24 cellular contexts compared by ENCODE assay signal in genomic region chr2:229836847-229837246, GRCh38.
DNase-seq lines count a peak whose midpoint lies in the region; ATAC-seq and TF ChIP-seq lines count a peak whose summit lies in the region.
"Had no signal": no experiment of that assay in that cellular context is flagged by ENCODE, and none has a peak within 500 bp of the region (broad histone marks: within the 10 kb centered on the region; RNA-seq: fewer than 3 reads in every experiment).

No MANE protein-coding gene starts in this region.

- H3K4me1 ChIP-seq in DND-41 (ENCODE audit: insufficient read depth, low read length) = peaks cover 30% of the 10 kb centered on the region
- no peaks in the 10 kb centered on the region for H3K4me1 ChIP-seq in trophoblast cell (ENCODE audit: control insufficient read depth in 1 of 2, insufficient read depth in 2 of 2, low read length in 2 of 2)
- H3K4me1 ChIP-seq in foreskin keratinocyte = no peaks in the 10 kb centered on the region
- peaks cover 5% of the 10 kb centered on the region for H3K4me1 ChIP-seq in prostate gland (replicated peaks)
- H3K4me1 ChIP-seq: uterus had no signal

- no peaks in the 10 kb centered on the region for H3K9me3 ChIP-seq in DND-41 (ENCODE audit: insufficient read depth, low read length, severe bottlenecking)
- H3K9me3 ChIP-seq in trophoblast cell (ENCODE audit: insufficient read depth, low read depth, low read length) = no peaks in the 10 kb centered on the region
- H3K9me3 ChIP-seq in prostate gland = no peaks in the 10 kb centered on the region
- H3K9me3 ChIP-seq: thoracic aorta, uterus had no signal

- peaks cover 35% of the 10 kb centered on the region for H3K79me2 ChIP-seq in DND-41 (ENCODE audit: insufficient read depth, low read length)
- no peaks in the 10 kb centered on the region for H3K79me2 ChIP-seq in trophoblast cell (ENCODE audit: control insufficient read depth, insufficient read depth, low read length, poor library complexity)

- no peak overlapping the region for H3K23ac ChIP-seq in trophoblast cell (ENCODE audit: low read length)

- H2BK5ac ChIP-seq in trophoblast cell (ENCODE audit: low read depth, low read length, poor library complexity) = no peak overlapping the region

- H3K4me3 Mint-ChIP-seq in activated naive CD8-positive, alpha-beta T cell = peak overlapping the region; percentile 67
- no peak overlapping the region for H3K4me3 Mint-ChIP-seq in activated naive CD8-positive, alpha-beta T cell treated with anti-CD3 and anti-CD28 coated beads, Interleukin-2, amount 50 U/mL, for 24 hours
- no peak overlapping the region for H3K4me3 Mint-ChIP-seq in central memory CD8-positive, alpha-beta T cell

- H3K4me2 ChIP-seq in DND-41 (ENCODE audit: insufficient read depth, low read length) = no peak overlapping the region
- H3K4me2 ChIP-seq in trophoblast cell (ENCODE audit: low read length) = no peak overlapping the region

- H4K8ac ChIP-seq in trophoblast cell (ENCODE audit: low read depth, low read length) = no peak overlapping the region

- no peaks in the 10 kb centered on the region for H3K79me1 ChIP-seq in trophoblast cell (ENCODE audit: low read length)

- WGBS in trophoblast cell (ENCODE audit: extremely low coverage, insufficient coverage, insufficient read length) = no CpG with 5 or more reads among the region's 7 CpGs
- 75% methylated on average over 7 of the region's 7 CpGs for WGBS in prostate gland

- TF ChIP-seq CTCF in DND-41 (IDR thresholded peaks at IDR 0.05; ENCODE audit: borderline replicate concordance, extremely low read depth, low read length, poor library complexity, severe bottlenecking) (no peak), foreskin keratinocyte (conservative IDR thresholded peaks at IDR 0.05) (no peak), prostate gland (IDR thresholded peaks at IDR 0.05) (no peak)

- intact Hi-C loops in prostate gland (cut with DNase I) = no loop called here

- no peak overlapping the region for H2BK120ac ChIP-seq in trophoblast cell (ENCODE audit: insufficient read depth, low read length, poor library complexity)

- TF ChIP-seq POLR2A in prostate gland (IDR thresholded peaks at IDR 0.05) = no peak

- H3K36me3 ChIP-seq in DND-41 (ENCODE audit: insufficient read depth, low read length) (peaks cover 47% of the 10 kb centered on the region), trophoblast cell (ENCODE audit: control insufficient read depth in 1 of 2, insufficient read depth in 2 of 2, low read length in 2 of 2) (peaks cover 10 to 14% of the 10 kb centered on the region in 2 experiments), prostate gland (no peaks in the 10 kb centered on the region)
- H3K36me3 ChIP-seq: uterus had no signal

- H2AFZ ChIP-seq in DND-41 (ENCODE audit: low read depth, low read length) = no peak overlapping the region
- no peak overlapping the region for H2AFZ ChIP-seq in trophoblast cell (ENCODE audit: insufficient read depth, low read length, poor library complexity)

- peak overlapping the region; percentile 46 for H3K4ac ChIP-seq in trophoblast cell (ENCODE audit: low read depth, low read length)

- no peak overlapping the region for H4K91ac ChIP-seq in trophoblast cell (ENCODE audit: low read depth, low read length)

- DNase-seq in activated naive CD8-positive, alpha-beta T cell treated with anti-CD3 and anti-CD28 coated beads, Interleukin-2, amount 50 U/mL, for 24 hours = no peak
- DNase-seq in DND-41 = no peak
- no peak for DNase-seq in central memory CD8-positive, alpha-beta T cell (ENCODE audit: low spot score in 2 of 2)
- DNase-seq in trophoblast cell = no peak
- no peak for DNase-seq in foreskin keratinocyte
- DNase-seq in prostate gland (ENCODE audit: low spot score) = no peak
- DNase-seq: activated CD8-positive, alpha-beta memory T cell treated with anti-CD3 and anti-CD28 coated beads for 24 hours; brain microvascular endothelial cell; effector memory CD4-positive, alpha-beta T cell; left cardiac atrium; NCI-H1436; NCI-H2081 treated with DMSO at 0.1 percent for 48 hours; NCI-H345; NCI-H748 treated with DMSO at 0.1 percent for 48 hours; SIG-M5; stimulated activated naive CD4-positive, alpha-beta T cell; uterus had no signal

- H3K9ac ChIP-seq in DND-41 (ENCODE audit: low read depth, low read length) (no peak overlapping the region), trophoblast cell (ENCODE audit: low read length) (no peak overlapping the region)

- no peak overlapping the region for H2AK5ac ChIP-seq in trophoblast cell (ENCODE audit: low read length)

- H3K4me3 ChIP-seq in DND-41 (ENCODE audit: low read depth in 1 of 2, low read length in 2 of 2) = no peak overlapping the region
- no peak overlapping the region for H3K4me3 ChIP-seq in trophoblast cell (ENCODE audit: low read depth, low read length)
- H3K4me3 ChIP-seq in prostate gland = no peak overlapping the region
- H3K4me3 ChIP-seq: GM12878, thoracic aorta, uterus had no signal

- H3K36me3 Mint-ChIP-seq in activated naive CD8-positive, alpha-beta T cell = peaks cover 9% of the 10 kb centered on the region
- peaks cover 44% of the 10 kb centered on the region for H3K36me3 Mint-ChIP-seq in activated naive CD8-positive, alpha-beta T cell treated with anti-CD3 and anti-CD28 coated beads, Interleukin-2, amount 50 U/mL, for 24 hours (ENCODE audit: low read depth)
- peaks cover 28% of the 10 kb centered on the region for H3K36me3 Mint-ChIP-seq in central memory CD8-positive, alpha-beta T cell (ENCODE audit: insufficient read depth)

- H3K4me1 Mint-ChIP-seq in activated naive CD8-positive, alpha-beta T cell (ENCODE audit: low read depth) = peaks cover 72% of the 10 kb centered on the region
- H3K4me1 Mint-ChIP-seq in activated naive CD8-positive, alpha-beta T cell treated with anti-CD3 and anti-CD28 coated beads, Interleukin-2, amount 50 U/mL, for 24 hours = peaks cover 51% of the 10 kb centered on the region
- H3K4me1 Mint-ChIP-seq in central memory CD8-positive, alpha-beta T cell = peaks cover 46% of the 10 kb centered on the region

- no peaks in the 10 kb centered on the region for H3K27me3 Mint-ChIP-seq in activated naive CD8-positive, alpha-beta T cell
- H3K27me3 Mint-ChIP-seq in activated naive CD8-positive, alpha-beta T cell treated with anti-CD3 and anti-CD28 coated beads, Interleukin-2, amount 50 U/mL, for 24 hours = no peaks in the 10 kb centered on the region
- H3K27me3 Mint-ChIP-seq in central memory CD8-positive, alpha-beta T cell = no peaks in the 10 kb centered on the region

- H3K18ac ChIP-seq in trophoblast cell (ENCODE audit: low read length) = no peak overlapping the region

- H3K9me3 Mint-ChIP-seq in activated naive CD8-positive, alpha-beta T cell (ENCODE audit: low read depth) = no peaks in the 10 kb centered on the region
- H3K9me3 Mint-ChIP-seq in activated naive CD8-positive, alpha-beta T cell treated with anti-CD3 and anti-CD28 coated beads, Interleukin-2, amount 50 U/mL, for 24 hours = no peaks in the 10 kb centered on the region
- H3K9me3 Mint-ChIP-seq in central memory CD8-positive, alpha-beta T cell = no peaks in the 10 kb centered on the region

- peak overlapping the region; percentile 75 for H4K12ac ChIP-seq in trophoblast cell (ENCODE audit: low read depth, low read length)

- peak overlapping the region; percentile 41 for H3K27ac Mint-ChIP-seq in activated naive CD8-positive, alpha-beta T cell
- no peak overlapping the region for H3K27ac Mint-ChIP-seq in activated naive CD8-positive, alpha-beta T cell treated with anti-CD3 and anti-CD28 coated beads, Interleukin-2, amount 50 U/mL, for 24 hours
- H3K27ac Mint-ChIP-seq in central memory CD8-positive, alpha-beta T cell (ENCODE audit: low read depth) = peak overlapping the region; percentile 62

- H3K27ac ChIP-seq in DND-41 (ENCODE audit: low read length) (peak overlapping the region; percentile 54; the same call in 1 of the 2 replicates), trophoblast cell (ENCODE audit: low read depth, low read length) (no peak overlapping the region), foreskin keratinocyte (no peak overlapping the region), prostate gland (no peak overlapping the region)
- H3K27ac ChIP-seq: brain microvascular endothelial cell, C4-2B, HL-60, thoracic aorta, uterus had no signal

- no peak overlapping the region for H3K14ac ChIP-seq in trophoblast cell (ENCODE audit: low read length)

- no peak overlapping the region for H2BK12ac ChIP-seq in trophoblast cell (ENCODE audit: low read length)

- ATAC-seq in activated naive CD8-positive, alpha-beta T cell treated with anti-CD3 and anti-CD28 coated beads, Interleukin-2, amount 50 U/mL, for 24 hours = no peak
- ATAC-seq in DND-41 (ENCODE audit: insufficient read depth, low read depth) (no peak), HG03439 (IDR thresholded peaks at IDR 0.05; ENCODE audit: unreplicated experiment) (no peak), foreskin keratinocyte (no peak)
- ATAC-seq in central memory CD8-positive, alpha-beta T cell (replicated peaks; ENCODE audit: extremely low read depth, poor library complexity, severe bottlenecking) = no peak
- ATAC-seq: activated CD4-positive, CD25-positive, alpha-beta regulatory T cell treated with anti-CD3 and anti-CD28 coated beads, Interleukin-2, amount 50 U/mL, for 24 hours; GM12878; left cardiac atrium had no signal

- H4K20me1 ChIP-seq in DND-41 (ENCODE audit: insufficient read depth, low read length) = peaks cover 6% of the 10 kb centered on the region; the same call in 1 of the 2 replicates

- H3K27me3 ChIP-seq in DND-41 (ENCODE audit: insufficient read depth, low read length, poor library complexity) (no peaks in the 10 kb centered on the region), trophoblast cell (ENCODE audit: insufficient read depth, low read length) (no peaks in the 10 kb centered on the region), foreskin keratinocyte (no peaks in the 10 kb centered on the region), prostate gland (replicated peaks; ENCODE audit: insufficient read depth) (no peaks in the 10 kb centered on the region)
- H3K27me3 ChIP-seq: brain microvascular endothelial cell, uterus had no signal
